In genomic region chr13:110244096-110244830, GRCh38 we compare ENCODE assay signal across 16 cellular contexts.
DNase-seq lines count a peak whose midpoint lies in the region; ATAC-seq and TF ChIP-seq lines count a peak whose summit lies in the region.
"Had no signal": no experiment of that assay in that cellular context is flagged by ENCODE, and none has a peak within 500 bp of the region (broad histone marks: within the 10 kb centered on the region; RNA-seq: fewer than 3 reads in every experiment).

No MANE protein-coding gene starts in this region.

- no peak for TF ChIP-seq POLR2A in spleen (IDR thresholded peaks at IDR 0.05)

- TF ChIP-seq CTCF in brain microvascular endothelial cell (IDR thresholded peaks at IDR 0.05; ENCODE audit: low read depth, low read length, missing control alignments), result no peak
- no peak for TF ChIP-seq CTCF in spleen (IDR thresholded peaks at IDR 0.05 in 8 of 11, conservative IDR thresholded peaks at IDR 0.05 in 3 of 11)

- ATAC-seq in left ventricle myocardium superior (peak; percentile 14), GM19452 (IDR thresholded peaks at IDR 0.05; ENCODE audit: unreplicated experiment) (no peak)
- no peak for ATAC-seq in activated naive CD4-positive, alpha-beta T cell treated with anti-CD3 and anti-CD28 coated beads, Interleukin-2, amount 50 U/mL, for 72 hours
- ATAC-seq: activated CD8-positive, alpha-beta T cell treated with anti-CD3 and anti-CD28 coated beads, Interleukin-2, amount 10 ng/mL, durations not matched to agents 7 days and 5 days; K562 had no signal

- intact Hi-C loops in left ventricle myocardium superior (cut with micrococcal nuclease), result no loop called here
- intact Hi-C loops in spleen (cut with DNase I; ENCODE audit: low total_unique reads), result no loop called here

- no peaks in the 10 kb centered on the region for H3K9me3 Mint-ChIP-seq in activated naive CD4-positive, alpha-beta T cell treated with anti-CD3 and anti-CD28 coated beads, Interleukin-2, amount 50 U/mL, for 72 hours
- H3K9me3 Mint-ChIP-seq: CD4-positive, CD25-positive, alpha-beta regulatory T cell had no signal

- in situ Hi-C loops in brain microvascular endothelial cell (cut with HindIII; ENCODE audit: low pct_ligation_motif_present, low sequenced_read_pairs), result no loop called here

- H3K36me3 ChIP-seq in brain microvascular endothelial cell (replicated peaks) (peaks cover 70% of the 10 kb centered on the region), spleen (peaks cover 0 to 13% (median 0%) of the 10 kb centered on the region in 6 donors)
- H3K36me3 ChIP-seq: cardiac muscle cell, pancreas had no signal

- H3K27ac Mint-ChIP-seq in activated naive CD4-positive, alpha-beta T cell treated with anti-CD3 and anti-CD28 coated beads, Interleukin-2, amount 50 U/mL, for 72 hours, result no peak overlapping the region
- H3K27ac Mint-ChIP-seq: activated CD8-positive, alpha-beta T cell treated with anti-CD3 and anti-CD28 coated beads, Interleukin-2, amount 10 ng/mL, durations not matched to agents 7 days and 5 days; CD4-positive, CD25-positive, alpha-beta regulatory T cell had no signal

- H3K4me3 ChIP-seq in brain microvascular endothelial cell (ENCODE audit: low read depth, low read length) (no peak overlapping the region), spleen (no peak overlapping the region)
- H3K4me3 ChIP-seq: cardiac muscle cell, K562, pancreas had no signal

- peaks cover 0 to 35% (median 12%) of the 10 kb centered on the region in 6 donors for H3K4me1 ChIP-seq in spleen

- 77 to 90% (median 80%) methylated on average over 7 of the region's 7 CpGs for WGBS in spleen, 5 donors

- H3K9me3 ChIP-seq in spleen, result no peaks in the 10 kb centered on the region
- H3K9me3 ChIP-seq: pancreas had no signal

- H3K27me3 ChIP-seq in brain microvascular endothelial cell (replicated peaks) (no peaks in the 10 kb centered on the region), spleen (replicated peaks in 1 of 7) (peaks cover 0 to 9% (median 0%) of the 10 kb centered on the region in 7 donors)
- H3K27me3 ChIP-seq: cardiac muscle cell, pancreas had no signal

- peak; percentile 83 for DNase-seq in GM04503 (ENCODE audit: low read depth)
- DNase-seq in brain microvascular endothelial cell, result no peak
- DNase-seq in left ventricle myocardium superior, result no peak
- DNase-seq in spleen, result no peak
- DNase-seq in activated CD4-positive, CD25-positive, alpha-beta regulatory T cell treated with anti-CD3 and anti-CD28 coated beads, Interleukin-2, amount 50 U/mL, for 72 hours, result no peak
- DNase-seq in NCI-H510A treated with DMSO at 0.1 percent for 48 hours (lab: John Stamatoyannopoulos, UW), result no peak
- DNase-seq in activated naive CD4-positive, alpha-beta T cell treated with anti-CD3 and anti-CD28 coated beads, Interleukin-2, amount 50 U/mL, for 72 hours (ENCODE audit: low spot score in 2 of 2), result no peak
- DNase-seq: activated CD8-positive, alpha-beta T cell treated with anti-CD3 and anti-CD28 coated beads, Interleukin-2, amount 10 ng/mL, durations not matched to agents 7 days and 5 days; CD4-positive, CD25-positive, alpha-beta regulatory T cell; mesendoderm; NCI-H526 treated with DMSO at 0.1 percent for 48 hours; pancreas; stimulated activated CD4-positive, alpha-beta T cell treated with anti-CD3 and anti-CD28 coated beads, Interleukin-2, amount 100 ng/mL, for 24 hours had no signal

- H3K27ac ChIP-seq in brain microvascular endothelial cell (peak overlapping the region; percentile 42), spleen (peak overlapping the region in 5 of 8 donors; percentile 28 to 71 (median 63))
- H3K27ac ChIP-seq: pancreas had no signal

- no peaks in the 10 kb centered on the region for H3K36me3 Mint-ChIP-seq in activated naive CD4-positive, alpha-beta T cell treated with anti-CD3 and anti-CD28 coated beads, Interleukin-2, amount 50 U/mL, for 72 hours
- H3K36me3 Mint-ChIP-seq: CD4-positive, CD25-positive, alpha-beta regulatory T cell had no signal
